16 cellular contexts compared by ENCODE assay signal in the genomic region with DNA sequence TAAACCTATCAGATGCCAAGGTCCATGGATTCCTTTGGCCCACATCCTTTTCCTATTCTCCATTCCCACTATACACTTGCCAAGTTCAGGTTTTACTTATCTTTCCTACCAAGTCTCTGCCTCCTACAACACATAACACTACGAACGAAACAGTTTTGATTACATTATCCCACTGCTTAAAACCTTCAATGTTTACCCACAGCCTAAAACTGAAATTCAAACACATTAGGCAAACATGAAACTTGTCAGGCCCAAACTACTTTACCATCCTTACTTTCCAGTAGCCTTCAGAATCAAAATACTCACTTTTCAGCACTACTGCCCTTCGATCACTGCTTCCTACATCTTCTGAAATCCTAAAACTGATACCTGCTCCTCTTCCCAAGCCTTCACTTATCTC. TPM values are rescaled to one million over a fixed set of nuclear protein-coding genes. Genes with fewer than 3 reads are reported as not detected.
DNase-seq lines count a peak whose midpoint lies in the region; ATAC-seq, FAIRE-seq and TF ChIP-seq lines count a peak whose summit lies in the region.
"Had no signal": no experiment of that assay in that cellular context is flagged by ENCODE, and none has a peak within 500 bp of the region (broad histone marks: within the 10 kb centered on the region; RNA-seq: fewer than 3 reads in every experiment).

No MANE protein-coding gene starts in this region.

- TF ChIP-seq CTCF in A549 (IDR thresholded peaks at IDR 0.05) (no peak), WI38 (IDR thresholded peaks at IDR 0.05; ENCODE audit: low read depth, low read length) (no peak), liver (IDR thresholded peaks at IDR 0.05; ENCODE audit: low read depth, low read length, missing input control) (no peak), ovary (IDR thresholded peaks at IDR 0.05) (no peak)

- no peak for FAIRE-seq in A549 (lab: Jason Lieb, UNC)
- FAIRE-seq: GM12891 had no signal

- intact Hi-C loops in ovary (cut with DNase I): no loop called here

- no peaks in the 10 kb centered on the region for H3K9me3 ChIP-seq in A549
- no peaks in the 10 kb centered on the region for H3K9me3 ChIP-seq in HUES48 (ENCODE audit: control insufficient read depth, insufficient read depth, low read length)
- no peaks in the 10 kb centered on the region for H3K9me3 ChIP-seq in liver (ENCODE audit: control insufficient read depth in 4 of 4, low read length in 3 of 4)
- no peaks in the 10 kb centered on the region for H3K9me3 ChIP-seq in ovary
- H3K9me3 ChIP-seq: mucosa of descending colon, spleen had no signal

- POLR2A ChIA-PET in A549 (lab: Yijun Ruan, JAX): no interaction called here

- TF ChIP-seq POLR2A in A549 (IDR thresholded peaks at IDR 0.05; ENCODE audit: low read length): no peak
- TF ChIP-seq POLR2A in ovary (IDR thresholded peaks at IDR 0.05): no peak

- peak overlapping the region; percentile 98 for H3K4me2 ChIP-seq in A549

- H3K4me1 ChIP-seq in A549 (peaks cover 41% of the 10 kb centered on the region), HUES48 (ENCODE audit: control insufficient read depth, insufficient read depth, low read length) (peaks cover 37% of the 10 kb centered on the region), liver (ENCODE audit: control insufficient read depth in 4 of 4, insufficient read depth in 4 of 4, low read length in 3 of 4) (peaks cover 9 to 60% (median 41%) of the 10 kb centered on the region in 4 donors), ovary (ENCODE audit: insufficient read depth) (peaks cover 16% of the 10 kb centered on the region)

- H3K27me3 ChIP-seq in HUES48 (ENCODE audit: control insufficient read depth, insufficient read depth, low read length): no peaks in the 10 kb centered on the region
- H3K27me3 ChIP-seq in liver (ENCODE audit: control insufficient read depth in 4 of 4, insufficient read depth in 4 of 4, low read length in 3 of 4): no peaks in the 10 kb centered on the region
- no peaks in the 10 kb centered on the region for H3K27me3 ChIP-seq in ovary
- H3K27me3 ChIP-seq: spleen had no signal

- TF ChIP-seq EP300 in A549 (IDR thresholded peaks at IDR 0.05) (no peak), ovary (IDR thresholded peaks at IDR 0.05) (no peak)

- CTCF ChIA-PET in A549 (lab: Yijun Ruan, JAX): no interaction called here

- H3K9ac ChIP-seq in HUES48 (ENCODE audit: low read depth, low read length) (no peak overlapping the region), liver (ENCODE audit: low read depth in 1 of 2, low read length in 2 of 2) (no peak overlapping the region)

- WGBS in A549 (ENCODE audit: missing lambda C conversion rate): 86% methylated on average over 3 of the region's 3 CpGs
- 40% methylated on average over 3 of the region's 3 CpGs for WGBS in liver
- 31 to 52% (median 45%) methylated on average over 3 of the region's 3 CpGs for WGBS in ovary, 3 donors

- DNase-seq in A549 (ENCODE audit: low read depth in 1 of 2, low spot score in 1 of 2) (no peak), ovary (no peak), mesenteric fat pad (ENCODE audit: low spot score) (no peak)
- DNase-seq: amygdala; COR-L47; mucosa of descending colon; NCI-H446 treated with DMSO at 0.1 percent for 48 hours; spleen; stimulated activated naive CD4-positive, alpha-beta T cell treated with Interleukin-2 at 50 U/mL for 16 hours; WERI-Rb-1 had no signal

- TF ChIP-seq RAD21 in A549 (conservative IDR thresholded peaks at IDR 0.05 in 1 of 2, IDR thresholded peaks at IDR 0.05 in 1 of 2) (no peak), liver (IDR thresholded peaks at IDR 0.05) (no peak)

- no peak overlapping the region for H3K4me3 ChIP-seq in A549
- H3K4me3 ChIP-seq in HUES48 (ENCODE audit: low read depth, low read length): peak overlapping the region; percentile 85
- peak overlapping the region; percentile 28 for H3K4me3 ChIP-seq in WI38 (ENCODE audit: low read depth, low read length)
- peak overlapping the region in 1 of 3 donors; percentile 2 for H3K4me3 ChIP-seq in liver (ENCODE audit: low read depth in 1 of 3, low read length in 3 of 3)
- no peak overlapping the region for H3K4me3 ChIP-seq in ovary
- H3K4me3 ChIP-seq: mucosa of descending colon had no signal

- H3K36me3 ChIP-seq in HUES48 (ENCODE audit: control insufficient read depth, insufficient read depth, low read length) (peaks cover 9% of the 10 kb centered on the region), liver (ENCODE audit: control insufficient read depth in 4 of 4, insufficient read depth in 3 of 4, low read depth in 1 of 4, low read length in 3 of 4) (peaks cover 0 to 2% (median 0%) of the 10 kb centered on the region in 4 donors), ovary (no peaks in the 10 kb centered on the region)

- H3K27ac ChIP-seq in A549: no peak overlapping the region
- no peak overlapping the region for H3K27ac ChIP-seq in HUES48 (ENCODE audit: low read depth, low read length)
- H3K27ac ChIP-seq in liver (ENCODE audit: low read depth in 1 of 2, low read length in 2 of 2): peak overlapping the region; percentile 3 to 14
- H3K27ac ChIP-seq in ovary: no peak overlapping the region
- H3K27ac ChIP-seq: spleen, WERI-Rb-1 had no signal

- ATAC-seq in A549 (no peak), HG02798 (IDR thresholded peaks at IDR 0.05; ENCODE audit: poor library complexity, unreplicated experiment) (no peak)
- no peak for ATAC-seq in activated CD4-positive, CD25-positive, alpha-beta regulatory T cell treated with anti-CD3 and anti-CD28 coated beads, Interleukin-2, amount 50 U/mL, for 24 hours
- ATAC-seq: mucosa of descending colon had no signal

TF ChIP-seq in A549, 52 proteins besides CTCF, POLR2A, EP300 and RAD21:
- TF ChIP-seq GATA3 (IDR thresholded peaks at IDR 0.05; ENCODE audit: borderline replicate concordance) (no peak), HEYL (CRISPR knock-in tag; IDR thresholded peaks at IDR 0.05) (no peak)

TF ChIP-seq in liver, 16 proteins besides CTCF, POLR2A, EP300 and RAD21:
- TF ChIP-seq HNF4A (conservative IDR thresholded peaks at IDR 0.05) (peak in 1 of 2 donors; percentile 22), SP1 (IDR thresholded peaks at IDR 0.05) (no peak), FOXA2 (IDR thresholded peaks at IDR 0.05) (peak; percentile 59), YY1 (IDR thresholded peaks at IDR 0.05) (no peak)
- TF ChIP-seq, protein P1, sequence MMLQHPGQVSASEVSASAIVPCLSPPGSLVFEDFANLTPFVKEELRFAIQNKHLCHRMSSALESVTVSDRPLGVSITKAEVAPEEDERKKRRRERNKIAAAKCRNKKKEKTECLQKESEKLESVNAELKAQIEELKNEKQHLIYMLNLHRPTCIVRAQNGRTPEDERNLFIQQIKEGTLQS (IDR thresholded peaks at IDR 0.05): no peak

RNA-seq across cellular contexts. Expression of a gene that starts 3.0 kb away (rescaled TPM):
- polyA plus RNA-seq in A549 (2011; rRNA removed) (10.4 and 12.9 TPM in 2 replicates), A549 (2017; fragmentation: RNase III; extraction: RNeasy Plus Mini Kit Qiagen cat#74134 plus additional on column Dnase treatment) (15.3 to 16.8 TPM (median 16.6 TPM) in 3 replicates), liver (1 to 10 TPM; 7.1 to 8.4 TPM), ovary (10 to 100 TPM; 14.6 to 26.6 TPM)
- 6.7 and 8.4 TPM in 2 replicates for polyA plus RNA-seq in A549 (2012; cell fraction: cytosol; rRNA removed)
- 20.8 and 25.1 TPM in 2 replicates for polyA plus RNA-seq in A549 (2012; cell fraction: nucleus; rRNA removed)
- 11.0 and 13.7 TPM in 2 replicates for polyA minus RNA-seq in A549 (2011; rRNA and poly(A)+ RNA removed)
- total RNA-seq in liver (10 to 100 TPM; 10.1 to 11.1 TPM), ovary (10 to 100 TPM; 12.2 to 41.7 (median 29.1) TPM), mesenteric fat pad (31.8 TPM)

Comparison
In these comparisons a context has a peak if more than half of its experiments do, and no peak if none do; other contexts are left out.
1. H3K27ac ChIP-seq: peak in liver (2 of 2); none in A549 (0 of 2), HUES48 (single experiment) and ovary (0 of 2).
2. H3K4me3 ChIP-seq: peak in HUES48 (single experiment) and WI38 (single experiment); none in A549 (single experiment) and ovary (single experiment).